ENCODE assay signal across 8 cellular contexts in genomic region chr19:34430738-34431625, GRCh38. TPM values are rescaled to one million over a fixed set of nuclear protein-coding genes. Genes with fewer than 3 reads are reported as not detected.
A peak's percentile ranks its signal among the peaks of the same experiment; 100 is the strongest.
DNase-seq lines count a peak whose midpoint lies in the region; ATAC-seq and TF ChIP-seq lines count a peak whose summit lies in the region.

No MANE protein-coding gene starts in this region.

- H3K36me3 ChIP-seq in OCI-LY3 (replicated peaks; ENCODE audit: low read depth, low read length) (peaks cover 52% of the 10 kb centered on the region), adipocyte (ENCODE audit: control insufficient read depth, insufficient read depth, low read length, severe bottlenecking) (peaks cover 26% of the 10 kb centered on the region)

- H3K9me3 Mint-ChIP-seq in activated naive CD4-positive, alpha-beta T cell treated with anti-CD3 and anti-CD28 coated beads for 36 hours, result no peaks in the 10 kb centered on the region
- H3K9me3 Mint-ChIP-seq in stimulated activated naive CD8-positive, alpha-beta T cell treated with anti-CD3 and anti-CD28 coated beads, Interleukin-15, Interleukin-2, amounts not matched to agents 100 ng/mL and 50 ng/mL, for 24 hours, result no peaks in the 10 kb centered on the region

- H3K27ac ChIP-seq in OCI-LY3 (ENCODE audit: low read length), result peak overlapping the region; percentile 2; the same call in 1 of the 2 replicates

- H3K36me3 Mint-ChIP-seq in activated naive CD4-positive, alpha-beta T cell treated with anti-CD3 and anti-CD28 coated beads for 36 hours (ENCODE audit: low read depth), result peaks cover 39% of the 10 kb centered on the region
- peaks cover 73% of the 10 kb centered on the region for H3K36me3 Mint-ChIP-seq in stimulated activated naive CD8-positive, alpha-beta T cell treated with anti-CD3 and anti-CD28 coated beads, Interleukin-15, Interleukin-2, amounts not matched to agents 100 ng/mL and 50 ng/mL, for 24 hours (ENCODE audit: low read depth)

- peak overlapping the region; percentile 17; the same call in 1 of the 2 replicates for H3K9ac ChIP-seq in OCI-LY3 (ENCODE audit: low read length)
- H3K9ac ChIP-seq in adipocyte (ENCODE audit: low read length), result peak overlapping the region; percentile 92

- no peak overlapping the region for H2AFZ ChIP-seq in OCI-LY3 (ENCODE audit: low read depth, low read length)

- H3K4me1 ChIP-seq in OCI-LY3 (ENCODE audit: low read length), result peaks cover 17% of the 10 kb centered on the region
- H3K4me1 ChIP-seq in adipocyte (ENCODE audit: control insufficient read depth, insufficient read depth, low read length), result peaks cover 53% of the 10 kb centered on the region

- peaks cover 35% of the 10 kb centered on the region for H3K4me1 Mint-ChIP-seq in activated naive CD4-positive, alpha-beta T cell treated with anti-CD3 and anti-CD28 coated beads for 36 hours (ENCODE audit: low read depth)
- peaks cover 41% of the 10 kb centered on the region for H3K4me1 Mint-ChIP-seq in stimulated activated naive CD8-positive, alpha-beta T cell treated with anti-CD3 and anti-CD28 coated beads, Interleukin-15, Interleukin-2, amounts not matched to agents 100 ng/mL and 50 ng/mL, for 24 hours (ENCODE audit: low read depth)

- peak overlapping the region; percentile 97 for H3K4me3 Mint-ChIP-seq in activated naive CD4-positive, alpha-beta T cell treated with anti-CD3 and anti-CD28 coated beads for 36 hours
- peak overlapping the region; percentile 98 for H3K4me3 Mint-ChIP-seq in stimulated activated naive CD8-positive, alpha-beta T cell treated with anti-CD3 and anti-CD28 coated beads, Interleukin-15, Interleukin-2, amounts not matched to agents 100 ng/mL and 50 ng/mL, for 24 hours

- peak overlapping the region; percentile 98 for H3K4me3 ChIP-seq in OCI-LY3 (ENCODE audit: low read length)
- H3K4me3 ChIP-seq in adipocyte (ENCODE audit: low read length), result peak overlapping the region; percentile 100

- H3K27me3 Mint-ChIP-seq in activated naive CD4-positive, alpha-beta T cell treated with anti-CD3 and anti-CD28 coated beads for 36 hours (ENCODE audit: low read depth), result no peaks in the 10 kb centered on the region
- no peaks in the 10 kb centered on the region for H3K27me3 Mint-ChIP-seq in stimulated activated naive CD8-positive, alpha-beta T cell treated with anti-CD3 and anti-CD28 coated beads, Interleukin-15, Interleukin-2, amounts not matched to agents 100 ng/mL and 50 ng/mL, for 24 hours

- H3K27me3 ChIP-seq in OCI-LY3 (ENCODE audit: low read depth, low read length) (no peaks in the 10 kb centered on the region), adipocyte (replicated peaks; ENCODE audit: control insufficient read depth, insufficient read depth, low read length) (no peaks in the 10 kb centered on the region)

- peak overlapping the region; percentile 86 for H3K27ac Mint-ChIP-seq in activated naive CD4-positive, alpha-beta T cell treated with anti-CD3 and anti-CD28 coated beads for 36 hours
- peak overlapping the region; percentile 65 for H3K27ac Mint-ChIP-seq in stimulated activated naive CD8-positive, alpha-beta T cell treated with anti-CD3 and anti-CD28 coated beads, Interleukin-15, Interleukin-2, amounts not matched to agents 100 ng/mL and 50 ng/mL, for 24 hours

- peaks cover 60% of the 10 kb centered on the region for H4K20me1 ChIP-seq in OCI-LY3 (ENCODE audit: insufficient read depth, low read length)

- H3K9me3 ChIP-seq in OCI-LY3 (ENCODE audit: insufficient read depth, low read length) (no peaks in the 10 kb centered on the region), adipocyte (ENCODE audit: control insufficient read depth, low read length) (no peaks in the 10 kb centered on the region)

- ATAC-seq in HG03378 (IDR thresholded peaks at IDR 0.05; ENCODE audit: unreplicated experiment) (peak; percentile 43), HG02973 (IDR thresholded peaks at IDR 0.05; ENCODE audit: unreplicated experiment) (no peak)

- intact Hi-C loops in activated naive CD4-positive, alpha-beta T cell treated with anti-CD3 and anti-CD28 coated beads for 36 hours (cut with micrococcal nuclease), result loop anchor here (1.0 kb wide), 4 partner anchors 44 to 161 kb away; no protein-coding TSS in a partner anchor

- peak overlapping the region; percentile 84 for H3K4me2 ChIP-seq in OCI-LY3 (ENCODE audit: low read length)

- CTCF ChIA-PET in activated naive CD4-positive, alpha-beta T cell treated with anti-CD3 and anti-CD28 coated beads for 36 hours (lab: Charles Lee), result interaction anchor here (0.6 to 1.1 kb wide), 5 partner anchors 9 to 170 kb away, joined by 3 to 4 read pairs (median 4); no protein-coding TSS in a partner anchor

- H3K79me2 ChIP-seq in OCI-LY3 (ENCODE audit: low read length), result peaks cover 88% of the 10 kb centered on the region

- TF ChIP-seq CTCF in OCI-LY3 (IDR thresholded peaks at IDR 0.05; ENCODE audit: low read depth, low read length), result peak; percentile 82

- DNase-seq in activated naive CD4-positive, alpha-beta T cell treated with anti-CD3 and anti-CD28 coated beads for 36 hours, result peak; percentile 52
- DNase-seq in activated naive CD4-positive, alpha-beta T cell (lab: John Stamatoyannopoulos, UW), result no peak
- DNase-seq in adipocyte (ENCODE audit: low read depth) (peak; percentile 59), inferior parietal cortex (ENCODE audit: extremely low spot score) (peak; percentile 40)

RNA-seq across cellular contexts. Expression of gene UBA2, which starts 2.8 kb away (rescaled TPM):
- 100 to 1,000 TPM; 134 to 135 TPM for total RNA-seq in activated naive CD4-positive, alpha-beta T cell treated with anti-CD3 and anti-CD28 coated beads for 36 hours

RNA-seq across cellular contexts. Expression of gene PDCD2L, which starts 26.8 kb away (rescaled TPM):
- 10 to 100 TPM; 24.8 to 34.1 TPM for total RNA-seq in activated naive CD4-positive, alpha-beta T cell treated with anti-CD3 and anti-CD28 coated beads for 36 hours

RNA-seq across cellular contexts. Expression of gene WTIP, which starts 50.6 kb away (rescaled TPM):
- total RNA-seq in activated naive CD4-positive, alpha-beta T cell treated with anti-CD3 and anti-CD28 coated beads for 36 hours, result under 1 TPM; 0.81 to 0.89 TPM

Comparison
In these comparisons a context has a peak if more than half of its experiments do, and no peak if none do; other contexts are left out.
1. DNase-seq: peak in activated naive CD4-positive, alpha-beta T cell treated with anti-CD3 and anti-CD28 coated beads for 36 hours (single experiment), adipocyte (single experiment) and inferior parietal cortex (single experiment); none in activated naive CD4-positive, alpha-beta T cell (0 of 4).